ENCODE assay signal across 9 cellular contexts in genomic region chr14:54772451-54772881, GRCh38.
A peak's percentile ranks its signal among the peaks of the same experiment; 100 is the strongest.
DNase-seq lines count a peak whose midpoint lies in the region; ATAC-seq, FAIRE-seq and TF ChIP-seq lines count a peak whose summit lies in the region.
"Had no signal": no experiment of that assay in that cellular context is flagged by ENCODE, and none has a peak within 500 bp of the region (broad histone marks: within the 10 kb centered on the region; RNA-seq: fewer than 3 reads in every experiment).

No MANE protein-coding gene starts in this region.

- H3K36me3 ChIP-seq in liver (ENCODE audit: control insufficient read depth in 4 of 4, insufficient read depth in 3 of 4, low read depth in 1 of 4, low read length in 3 of 4) (peaks cover 0 to 26% (median 13%) of the 10 kb centered on the region in 4 donors), HepG2 (replicated peaks in 1 of 2; ENCODE audit: control insufficient read depth in 1 of 2, insufficient read depth in 2 of 2, low read length in 2 of 2) (peaks cover 41 to 86% of the 10 kb centered on the region in 2 experiments), mesenchymal stem cell (ENCODE audit: control insufficient read depth in 1 of 2, insufficient read depth in 2 of 2, low read depth in 1 of 2, low read length in 2 of 2) (peaks cover 42 to 61% of the 10 kb centered on the region in 2 experiments), vagina (peaks cover 0 to 19% of the 10 kb centered on the region in 2 donors)

- intact Hi-C loops in HepG2 (cut with micrococcal nuclease; ENCODE audit: unreplicated experiment), result no loop called here
- intact Hi-C loops in vagina (cut with DNase I), result loop anchor here (5.0 kb wide), 2 partner anchors 60 to 80 kb away; no protein-coding TSS in a partner anchor

- no peak for ATAC-seq in HepG2
- no peak for ATAC-seq in HG03108 (IDR thresholded peaks at IDR 0.05; ENCODE audit: unreplicated experiment)
- no peak for ATAC-seq in GM21423 (IDR thresholded peaks at IDR 0.05; ENCODE audit: unreplicated experiment)

- no TSS peak for BruUV-seq in HepG2 (replicated peaks; lab: Mats Ljungman, UMichigan)

- H2AFZ ChIP-seq in HepG2 (ENCODE audit: low read length) (no peak overlapping the region), mesenchymal stem cell (ENCODE audit: low read depth, low read length) (no peak overlapping the region)

- in situ Hi-C loops in HepG2 (cut with HindIII; ENCODE audit: extremely low pct_ligation_motif_present, low pct_unique_long_range_greater_than_20kb), result loop anchor here (5.0 kb wide), 1 partner anchor 205 kb away; the partner anchor contains the start of gene SAMD4A
- in situ Hi-C loops in GM13976 (cut with MboI; ENCODE audit: low sequenced_read_pairs, unreplicated experiment), result loop anchor here (5.0 kb wide), 1 partner anchor 205 kb away; the partner anchor contains the start of gene SAMD4A

- H3K4me1 ChIP-seq in liver (ENCODE audit: control insufficient read depth in 4 of 4, insufficient read depth in 4 of 4, low read length in 3 of 4) (peaks cover 7 to 47% (median 38%) of the 10 kb centered on the region in 4 donors), HepG2 (ENCODE audit: insufficient read depth, low read length) (peaks cover 25% of the 10 kb centered on the region), mesenchymal stem cell (ENCODE audit: control insufficient read depth, insufficient read depth, low read depth, low read length) (peaks cover 16% of the 10 kb centered on the region), vagina (peaks cover 18% of the 10 kb centered on the region)

- H4K8ac ChIP-seq in mesenchymal stem cell (ENCODE audit: low read length), result peak overlapping the region; percentile 12

- H3K4me3 ChIP-seq in liver (ENCODE audit: low read depth in 1 of 3, low read length in 3 of 3) (no peak overlapping the region), HepG2 (replicated peaks in 1 of 3; ENCODE audit: insufficient read depth in 1 of 3, low read depth in 2 of 3, low read length in 3 of 3) (no peak overlapping the region), mesenchymal stem cell (ENCODE audit: insufficient read depth in 1 of 2, low read depth in 1 of 2, low read length in 2 of 2) (peak overlapping the region in 1 of 2 experiments; percentile 64), vagina (no peak overlapping the region)

- peak overlapping the region; percentile 28 to 51 for H2BK12ac ChIP-seq in mesenchymal stem cell (ENCODE audit: low read length in 2 of 2)

- CTCF ChIA-PET in HepG2 (lab: Yijun Ruan, JAX; ENCODE audit: low intra/inter-chr PET ratio, low total read pairs), result interaction anchor here (3.0 kb wide), 1 partner anchor 208 kb away, joined by 39 read pairs; no protein-coding TSS in a partner anchor

- H2BK5ac ChIP-seq in mesenchymal stem cell (ENCODE audit: low read depth, low read length, poor library complexity, severe bottlenecking), result peak overlapping the region; percentile 80

- no peaks in the 10 kb centered on the region for H3K27me3 ChIP-seq in liver (ENCODE audit: control insufficient read depth in 4 of 4, insufficient read depth in 4 of 4, low read length in 3 of 4)
- no peaks in the 10 kb centered on the region for H3K27me3 ChIP-seq in HepG2 (ENCODE audit: control insufficient read depth in 1 of 2, insufficient read depth in 2 of 2, low read length in 2 of 2)
- no peaks in the 10 kb centered on the region for H3K27me3 ChIP-seq in mesenchymal stem cell (ENCODE audit: control insufficient read depth in 1 of 2, insufficient read depth in 1 of 2, low read length in 2 of 2)
- H3K27me3 ChIP-seq in vagina, result no peaks in the 10 kb centered on the region

- H3K23ac ChIP-seq in mesenchymal stem cell (ENCODE audit: low read length in 2 of 2), result no peak overlapping the region

- peak overlapping the region in 1 of 2 donors; percentile 46 for H3K9ac ChIP-seq in liver (ENCODE audit: low read depth in 1 of 2, low read length in 2 of 2)
- H3K9ac ChIP-seq in HepG2 (ENCODE audit: insufficient read depth, low read depth, low read length), result no peak overlapping the region
- H3K9ac ChIP-seq in mesenchymal stem cell (ENCODE audit: low read length), result peak overlapping the region; percentile 98

- no peak for FAIRE-seq in HepG2 (lab: Jason Lieb, UNC)

- no peaks in the 10 kb centered on the region for H3K79me2 ChIP-seq in HepG2 (ENCODE audit: insufficient read depth, low read length)

- H2BK15ac ChIP-seq in mesenchymal stem cell (ENCODE audit: low read depth, poor library complexity, severe bottlenecking), result no peak overlapping the region

- H3K4me2 ChIP-seq in HepG2 (ENCODE audit: low read depth, low read length), result no peak overlapping the region
- H3K4me2 ChIP-seq in mesenchymal stem cell (ENCODE audit: low read length, poor library complexity, severe bottlenecking), result no peak overlapping the region

- TF ChIP-seq RAD21 in liver (IDR thresholded peaks at IDR 0.05) (no peak), HepG2 (CRISPR knock-in tag; IDR thresholded peaks at IDR 0.05) (no peak)

- peak overlapping the region; percentile 42 to 73 for H3K18ac ChIP-seq in mesenchymal stem cell (ENCODE audit: low read depth in 1 of 2, low read length in 2 of 2)

- H3K27ac ChIP-seq in liver (ENCODE audit: low read depth in 1 of 2, low read length in 2 of 2), result peak overlapping the region; percentile 53 to 84
- no peak overlapping the region for H3K27ac ChIP-seq in HepG2 (ENCODE audit: extremely low read length, insufficient read depth, low read length)
- peak overlapping the region; percentile 98 for H3K27ac ChIP-seq in mesenchymal stem cell (ENCODE audit: low read length, poor library complexity, severe bottlenecking)
- H3K27ac ChIP-seq in vagina, result peak overlapping the region; percentile 86

- TF ChIP-seq EP300 in HepG2 (IDR thresholded peaks at IDR 0.05; ENCODE audit: low read depth in 2 of 2, low read length in 2 of 2) (no peak), HepG2 (CRISPR knock-in tag; IDR thresholded peaks at IDR 0.05; ENCODE audit: borderline replicate concordance) (no peak)

- TF ChIP-seq POLR2A in HepG2 (IDR thresholded peaks at IDR 0.05; ENCODE audit: insufficient read depth in 1 of 2, low read depth in 2 of 2, low read length in 2 of 2) (no peak), vagina (IDR thresholded peaks at IDR 0.05) (no peak)

- H4K20me1 ChIP-seq in HepG2 (ENCODE audit: insufficient read depth, low read length), result no peaks in the 10 kb centered on the region

- peaks cover 15% of the 10 kb centered on the region for H3K79me1 ChIP-seq in mesenchymal stem cell (replicated peaks; ENCODE audit: low read length, poor library complexity, severe bottlenecking)

- peak overlapping the region; percentile 70 for H2AK5ac ChIP-seq in mesenchymal stem cell (ENCODE audit: low read length, severe bottlenecking)

- H3K9me3 ChIP-seq in liver (ENCODE audit: control insufficient read depth in 4 of 4, low read length in 3 of 4) (no peaks in the 10 kb centered on the region), HepG2 (ENCODE audit: low read length) (no peaks in the 10 kb centered on the region), mesenchymal stem cell (ENCODE audit: control insufficient read depth, low read length) (no peaks in the 10 kb centered on the region), vagina (no peaks in the 10 kb centered on the region)

- peak overlapping the region; percentile 34 for H4K91ac ChIP-seq in mesenchymal stem cell (ENCODE audit: low read length)

- TF ChIP-seq CTCF in liver (IDR thresholded peaks at IDR 0.05; ENCODE audit: low read depth, low read length, missing input control) (no peak), HepG2 (CRISPR knock-in tag; IDR thresholded peaks at IDR 0.05) (no peak), vagina (IDR thresholded peaks at IDR 0.05) (no peak), GM13976 (IDR thresholded peaks at IDR 0.05; ENCODE audit: borderline replicate concordance, control extremely low read depth, extremely low read depth, insufficient read depth, missing control alignments) (no peak)

- WGBS in liver, result 66% methylated on average over 7 of the region's 7 CpGs
- 95% methylated on average over 7 of the region's 7 CpGs for WGBS in HepG2 (ENCODE audit: low lambda C conversion rate)
- WGBS in mesenchymal stem cell, result 18% methylated on average over 7 of the region's 7 CpGs

- H2BK120ac ChIP-seq in mesenchymal stem cell (ENCODE audit: low read depth, low read length), result peak overlapping the region; percentile 27

- POLR2A ChIA-PET in HepG2 (lab: Yijun Ruan, JAX), result no interaction called here

- no peak overlapping the region for H3K4ac ChIP-seq in mesenchymal stem cell (ENCODE audit: low read depth in 1 of 2, low read length in 2 of 2)

- DNase-seq in HepG2 (ENCODE audit: low spot score) (no peak), astrocyte of the hippocampus (ENCODE audit: low read depth, low spot score) (peak; percentile 59), mesenchymal stem cell (peak; percentile 71), vagina (ENCODE audit: extremely low spot score in 2 of 2) (no peak), GM13976 (ENCODE audit: low spot score) (no peak)
- DNase-seq: activated gamma-delta T cell had no signal

- no peak overlapping the region for H3K14ac ChIP-seq in mesenchymal stem cell (ENCODE audit: low read length in 2 of 2)

TF ChIP-seq in liver, 16 proteins besides CTCF, POLR2A, EP300 and RAD21 (continues in another document):
- no peak for TF ChIP-seq HNF4G (IDR thresholded peaks at IDR 0.05)
- no peak for TF ChIP-seq MAX (IDR thresholded peaks at IDR 0.05)
- no peak for TF ChIP-seq FOXA2 (IDR thresholded peaks at IDR 0.05)

TF ChIP-seq in HepG2, 621 proteins besides CTCF, POLR2A, EP300 and RAD21 (continues in another document):
- TF ChIP-seq POGK (CRISPR knock-in tag; conservative IDR thresholded peaks at IDR 0.05) (no peak), NFKB2 (CRISPR knock-in tag; IDR thresholded peaks at IDR 0.05; ENCODE audit: borderline replicate concordance) (no peak), MED13 (CRISPR knock-in tag; IDR thresholded peaks at IDR 0.05) (no peak)

Comparison
In these comparisons a context has a peak if more than half of its experiments do, and no peak if none do; other contexts are left out.
1. DNase-seq: peak in astrocyte of the hippocampus (single experiment) and mesenchymal stem cell (single experiment); none in HepG2 (single experiment), vagina (0 of 2) and GM13976 (single experiment).